ENCODE assay signal across 1 cellular context in the genomic region with DNA sequence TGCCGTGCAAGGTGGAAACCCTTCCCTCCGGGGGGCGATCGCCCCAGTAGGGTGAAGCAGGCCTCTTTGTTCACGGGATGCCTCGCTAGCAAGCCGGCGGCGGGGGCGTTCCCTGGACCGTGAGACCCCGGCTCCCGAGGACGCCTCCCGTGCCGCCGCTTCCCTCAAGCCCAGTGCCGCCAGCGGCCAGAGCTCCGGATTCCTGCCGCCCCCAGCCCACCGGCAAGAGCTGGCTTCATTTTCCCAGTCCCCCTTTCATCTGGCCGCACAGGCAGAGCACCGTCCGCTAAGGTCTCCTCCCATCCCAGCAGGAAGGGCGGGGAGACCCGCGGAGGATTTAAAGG.
TF ChIP-seq lines count a peak whose summit lies in the region.

No MANE protein-coding gene starts in this region.

TF ChIP-seq in SK-N-SH, 30 proteins besides CTCF, POLR2A, EP300 and RAD21 (continued from another document):
- TF ChIP-seq, protein P1, sequence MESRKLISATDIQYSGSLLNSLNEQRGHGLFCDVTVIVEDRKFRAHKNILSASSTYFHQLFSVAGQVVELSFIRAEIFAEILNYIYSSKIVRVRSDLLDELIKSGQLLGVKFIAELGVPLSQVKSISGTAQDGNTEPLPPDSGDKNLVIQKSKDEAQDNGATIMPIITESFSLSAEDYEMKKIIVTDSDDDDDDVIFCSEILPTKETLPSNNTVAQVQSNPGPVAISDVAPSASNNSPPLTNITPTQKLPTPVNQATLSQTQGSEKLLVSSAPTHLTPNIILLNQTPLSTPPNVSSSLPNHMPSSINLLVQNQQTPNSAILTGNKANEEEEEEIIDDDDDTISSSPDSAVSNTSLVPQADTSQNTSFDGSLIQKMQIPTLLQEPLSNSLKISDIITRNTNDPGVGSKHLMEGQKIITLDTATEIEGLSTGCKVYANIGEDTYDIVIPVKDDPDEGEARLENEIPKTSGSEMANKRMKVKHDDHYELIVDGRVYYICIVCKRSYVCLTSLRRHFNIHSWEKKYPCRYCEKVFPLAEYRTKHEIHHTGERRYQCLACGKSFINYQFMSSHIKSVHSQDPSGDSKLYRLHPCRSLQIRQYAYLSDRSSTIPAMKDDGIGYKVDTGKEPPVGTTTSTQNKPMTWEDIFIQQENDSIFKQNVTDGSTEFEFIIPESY (IDR thresholded peaks at IDR 0.05; ENCODE audit: borderline replicate concordance, low read depth) = no peak
- TF ChIP-seq PBX3 (IDR thresholded peaks at IDR 0.05) (no peak), ELF1 (IDR thresholded peaks at IDR 0.05) (0 out of 2 replicates have a peak, but pooled peaks have one; percentile 6)
- TF ChIP-seq, protein P2, sequence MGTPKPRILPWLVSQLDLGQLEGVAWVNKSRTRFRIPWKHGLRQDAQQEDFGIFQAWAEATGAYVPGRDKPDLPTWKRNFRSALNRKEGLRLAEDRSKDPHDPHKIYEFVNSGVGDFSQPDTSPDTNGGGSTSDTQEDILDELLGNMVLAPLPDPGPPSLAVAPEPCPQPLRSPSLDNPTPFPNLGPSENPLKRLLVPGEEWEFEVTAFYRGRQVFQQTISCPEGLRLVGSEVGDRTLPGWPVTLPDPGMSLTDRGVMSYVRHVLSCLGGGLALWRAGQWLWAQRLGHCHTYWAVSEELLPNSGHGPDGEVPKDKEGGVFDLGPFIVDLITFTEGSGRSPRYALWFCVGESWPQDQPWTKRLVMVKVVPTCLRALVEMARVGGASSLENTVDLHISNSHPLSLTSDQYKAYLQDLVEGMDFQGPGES (IDR thresholded peaks at IDR 0.05; ENCODE audit: low read depth, low read length) = no peak
